9 cellular contexts compared by ENCODE assay signal in genomic region chr4:139184129-139184528, GRCh38. TPM values are rescaled to one million over a fixed set of nuclear protein-coding genes. Genes with fewer than 3 reads are reported as not detected.
DNase-seq lines count a peak whose midpoint lies in the region; ATAC-seq, FAIRE-seq and TF ChIP-seq lines count a peak whose summit lies in the region.
"Had no signal": no experiment of that assay in that cellular context is flagged by ENCODE, and none has a peak within 500 bp of the region (broad histone marks: within the 10 kb centered on the region; RNA-seq: fewer than 3 reads in every experiment).

No MANE protein-coding gene starts in this region.

- H3K9me3 ChIP-seq in HEK293 (ENCODE audit: control insufficient read depth, insufficient read depth, low read depth, low read length) = no peaks in the 10 kb centered on the region
- H3K9me3 ChIP-seq in uterus = no peaks in the 10 kb centered on the region

- no peaks in the 10 kb centered on the region for H3K36me3 ChIP-seq in HEK293 (ENCODE audit: control insufficient read depth in 2 of 2, insufficient read depth in 1 of 2, low read length in 2 of 2)
- no peaks in the 10 kb centered on the region for H3K36me3 ChIP-seq in uterus

- no peak for TF ChIP-seq CTCF in HEK293 (tag by site-specific recombination; IDR thresholded peaks at IDR 0.05)
- peak in 1 of 4 experiments; percentile 13 for TF ChIP-seq CTCF in uterus (IDR thresholded peaks at IDR 0.05)

- intact Hi-C loops in uterus (cut with DNase I; ENCODE audit: low total_unique reads) = no loop called here

- H3K4me1 ChIP-seq in HEK293 (ENCODE audit: control insufficient read depth, insufficient read depth, low read length) (no peaks in the 10 kb centered on the region), uterus (no peaks in the 10 kb centered on the region)

- H3K27me3 ChIP-seq in uterus = no peaks in the 10 kb centered on the region

- H3K27ac ChIP-seq in HEK293 (ENCODE audit: extremely low read depth, low read depth, low read length) = no peak overlapping the region
- H3K27ac ChIP-seq in uterus = no peak overlapping the region

- H3K4me3 ChIP-seq in HEK293 (ENCODE audit: low read depth, low read length) (no peak overlapping the region), uterus (no peak overlapping the region)

- DNase-seq in left lobe of liver (ENCODE audit: low spot score) (no peak), uterus (no peak), G401 (ENCODE audit: low spot score) (no peak)

- peak; percentile 90 for FAIRE-seq in G401.6 (lab: Jason Lieb, UNC)
- peak; percentile 46 for FAIRE-seq in TTC549 (lab: Jason Lieb, UNC)
- FAIRE-seq: colon had no signal

- peak; percentile 79 for ATAC-seq in left lobe of liver
- ATAC-seq in HG03354 (IDR thresholded peaks at IDR 0.05; ENCODE audit: poor library complexity, severe bottlenecking, unreplicated experiment) = no peak
- no peak for ATAC-seq in GM18873 (IDR thresholded peaks at IDR 0.05; ENCODE audit: low FRiP score, unreplicated experiment)

- in situ Hi-C loops in G401 (cut with HindIII; ENCODE audit: low sequenced_read_pairs) = no loop called here

- POLR2A ChIA-PET in HEK293 (lab: Yijun Ruan, JAX) = no interaction called here

- no peak for TF ChIP-seq POLR2A in uterus (IDR thresholded peaks at IDR 0.05)

- CTCF ChIA-PET in HEK293 (lab: Yijun Ruan, JAX) = interaction anchor here (0.6 to 1.6 kb wide), 2 partner anchors 14 to 112 kb away, joined by 3 to 4 read pairs; no protein-coding TSS in a partner anchor

TF ChIP-seq in HEK293, 187 proteins besides CTCF, POLR2A, EP300 and RAD21:
- peak; percentile 47; the same call in 1 of the 2 replicates for TF ChIP-seq ZNF664 (tag by site-specific recombination; IDR thresholded peaks at IDR 0.05)
- peak; percentile 49 for TF ChIP-seq ZNF654 (tag by site-specific recombination; IDR thresholded peaks at IDR 0.05; ENCODE audit: low read depth)
- TF ChIP-seq ZNF610 (tag by site-specific recombination; IDR thresholded peaks at IDR 0.05; ENCODE audit: borderline replicate concordance) = no peak
- TF ChIP-seq ZNF37A (tag by site-specific recombination; IDR thresholded peaks at IDR 0.05) = no peak
- no peak for TF ChIP-seq ZNF677 (tag by site-specific recombination; IDR thresholded peaks at IDR 0.05)

RNA-seq across cellular contexts. Expression of gene ELF2, which starts 7.1 kb away (rescaled TPM):
- 14.3 TPM for total RNA-seq in left lobe of liver
- 100 to 1,000 TPM in 2 of 4 donors, 10 to 100 TPM in 2; 65.8 to 103 (median 86.0) TPM for total RNA-seq in uterus
- 18.9 and 36.6 TPM in 2 replicates for total RNA-seq in G401 (2014; rRNA removed; shearing (Covaris generic))
